Comparison of ENCODE assay signal across 4 cellular contexts in the genomic region with DNA sequence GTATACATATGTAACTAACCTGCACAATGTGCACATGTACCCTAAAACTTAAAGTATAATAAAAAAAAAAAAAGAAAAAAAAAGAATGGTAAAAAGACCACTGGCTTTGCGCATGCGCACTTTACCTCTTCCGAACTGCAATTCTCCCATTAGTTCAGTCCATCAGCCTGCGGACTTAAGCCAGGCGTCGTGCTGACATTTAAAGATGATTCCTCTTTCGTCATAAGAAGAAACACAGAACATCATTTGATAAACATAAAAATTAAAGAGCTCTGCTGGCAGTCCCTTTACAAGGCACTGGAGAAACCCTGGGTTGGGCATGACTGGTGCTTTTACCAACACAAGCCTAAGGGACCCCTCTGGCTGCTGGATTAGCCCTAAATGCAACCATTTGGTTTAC. TPM values are rescaled to one million over a fixed set of nuclear protein-coding genes. Genes with fewer than 3 reads are reported as not detected.
"Had no signal": no experiment of that assay in that cellular context is flagged by ENCODE, and none has a peak within 500 bp of the region (broad histone marks: within the 10 kb centered on the region; RNA-seq: fewer than 3 reads in every experiment).

No MANE protein-coding gene starts in this region.

RNA-seq across cellular contexts. Expression of a gene that starts 3.6 kb away (rescaled TPM):
- total RNA-seq: LHCN-M2, M059J, MCF 10A, NCI-H460 had no signal
